15 cellular contexts compared by ENCODE assay signal in genomic region chr7:51324206-51324884, GRCh38. TPM values are rescaled to one million over a fixed set of nuclear protein-coding genes. Genes with fewer than 3 reads are reported as not detected.
DNase-seq lines count a peak whose midpoint lies in the region; ATAC-seq and TF ChIP-seq lines count a peak whose summit lies in the region.
"Had no signal": no experiment of that assay in that cellular context is flagged by ENCODE, and none has a peak within 500 bp of the region (broad histone marks: within the 10 kb centered on the region; RNA-seq: fewer than 3 reads in every experiment).

No MANE protein-coding gene starts in this region.

- no peak overlapping the region for H2AFZ ChIP-seq in GM23338

- 0 out of 2 replicates have a peak, but pooled peaks cover 3% of the 10 kb centered on the region for H3K27me3 ChIP-seq in GM23338 (ENCODE audit: insufficient read depth)
- H3K27me3 ChIP-seq: BLaER1 had no signal

- DNase-seq in GM23338 (ENCODE audit: low spot score) (no peak), NB4 (ENCODE audit: low read depth) (peak; percentile 82), cardiac fibroblast (ENCODE audit: low read depth in 2 of 2) (peak; percentile 3 to 14), myocyte (ENCODE audit: low read depth) (peak; percentile 61)
- DNase-seq in activated naive CD4-positive, alpha-beta T cell treated with anti-CD3 and anti-CD28 coated beads, Interleukin-2, amount 50 U/mL, for 16 hours, result no peak
- no peak for DNase-seq in activated naive CD8-positive, alpha-beta T cell treated with anti-CD3 and anti-CD28 coated beads, Interleukin-2, amount 50 U/mL, for 24 hours
- DNase-seq: activated CD8-positive, alpha-beta memory T cell treated with anti-CD3 and anti-CD28 coated beads, Interleukin-2, amount 50 U/mL, for 48 hours; naive B cell; NCI-H1417; small intestine; T-helper 2 cell had no signal

- H3K9me3 Mint-ChIP-seq in GM23338, result no peaks in the 10 kb centered on the region
- no peaks in the 10 kb centered on the region for H3K9me3 Mint-ChIP-seq in activated naive CD8-positive, alpha-beta T cell treated with anti-CD3 and anti-CD28 coated beads, Interleukin-2, amount 50 U/mL, for 24 hours

- H4K20me1 ChIP-seq in GM23338 (replicated peaks; ENCODE audit: insufficient read depth), result no peaks in the 10 kb centered on the region
- H4K20me1 ChIP-seq: BLaER1 had no signal

- peaks cover 68% of the 10 kb centered on the region for H3K4me1 Mint-ChIP-seq in GM23338
- no peaks in the 10 kb centered on the region for H3K4me1 Mint-ChIP-seq in activated naive CD8-positive, alpha-beta T cell treated with anti-CD3 and anti-CD28 coated beads, Interleukin-2, amount 50 U/mL, for 24 hours
- H3K4me1 Mint-ChIP-seq: naive B cell had no signal

- H3K9me2 ChIP-seq in GM23338 (ENCODE audit: insufficient read depth), result no peaks in the 10 kb centered on the region

- TF ChIP-seq POLR2A in NB4 (IDR thresholded peaks at IDR 0.05; ENCODE audit: extremely low read depth, insufficient read length), result no peak

- no peak overlapping the region for H3K27ac ChIP-seq in GM23338 (ENCODE audit: low read depth)
- H3K27ac ChIP-seq: BLaER1 had no signal

- TF ChIP-seq CTCF in GM23338 (conservative IDR thresholded peaks at IDR 0.05; ENCODE audit: low read depth in 2 of 2), result no peak
- TF ChIP-seq CTCF in NB4 (IDR thresholded peaks at IDR 0.05; ENCODE audit: low read depth, low read length), result no peak
- no peak for TF ChIP-seq CTCF in cardiac fibroblast (IDR thresholded peaks at IDR 0.05; ENCODE audit: low read depth, low read length)

- H3K27ac Mint-ChIP-seq in GM23338, result no peak overlapping the region; the same call in 1 of the 2 replicates
- H3K27ac Mint-ChIP-seq in activated naive CD8-positive, alpha-beta T cell treated with anti-CD3 and anti-CD28 coated beads, Interleukin-2, amount 50 U/mL, for 24 hours, result no peak overlapping the region
- H3K27ac Mint-ChIP-seq: naive B cell had no signal

- no peak overlapping the region for H3K4me3 Mint-ChIP-seq in GM23338
- no peak overlapping the region for H3K4me3 Mint-ChIP-seq in activated naive CD8-positive, alpha-beta T cell treated with anti-CD3 and anti-CD28 coated beads, Interleukin-2, amount 50 U/mL, for 24 hours

- H3K36me3 ChIP-seq in GM23338 (ENCODE audit: insufficient read depth), result no peaks in the 10 kb centered on the region
- H3K36me3 ChIP-seq: BLaER1 had no signal

- H3K4me2 ChIP-seq in GM23338, result peak overlapping the region; percentile 53; the same call in 1 of the 2 replicates
- H3K4me2 ChIP-seq: BLaER1 had no signal

- H3F3A ChIP-seq in GM23338 (replicated peaks; ENCODE audit: low read depth), result peaks cover 3% of the 10 kb centered on the region; the same call in 1 of the 2 replicates

- peaks cover 45% of the 10 kb centered on the region for H3K4me1 ChIP-seq in GM23338 (ENCODE audit: insufficient read depth)
- H3K4me1 ChIP-seq: BLaER1 had no signal

- H3K4me3 ChIP-seq in GM23338 (no peak overlapping the region), NB4 (ENCODE audit: low read depth, low read length) (no peak overlapping the region), cardiac fibroblast (replicated peaks in 1 of 2; ENCODE audit: low read depth in 2 of 2, low read length in 2 of 2) (no peak overlapping the region)
- H3K4me3 ChIP-seq: BLaER1 had no signal

- ATAC-seq in GM23338 (no peak), GM21360 (IDR thresholded peaks at IDR 0.05; ENCODE audit: unreplicated experiment) (no peak), GM19023 (IDR thresholded peaks at IDR 0.05; ENCODE audit: unreplicated experiment) (no peak)
- ATAC-seq in activated naive CD8-positive, alpha-beta T cell treated with anti-CD3 and anti-CD28 coated beads, Interleukin-2, amount 50 U/mL, for 24 hours, result no peak

- peaks cover 14% of the 10 kb centered on the region for H3K79me2 ChIP-seq in GM23338 (replicated peaks; ENCODE audit: insufficient read depth)

- peaks cover 25% of the 10 kb centered on the region for H3K27me3 Mint-ChIP-seq in GM23338 (ENCODE audit: insufficient read depth, low read depth, poor library complexity)
- H3K27me3 Mint-ChIP-seq in activated naive CD8-positive, alpha-beta T cell treated with anti-CD3 and anti-CD28 coated beads, Interleukin-2, amount 50 U/mL, for 24 hours, result peaks cover 3% of the 10 kb centered on the region

- H3K36me3 Mint-ChIP-seq in GM23338 (ENCODE audit: low read depth), result no peaks in the 10 kb centered on the region
- H3K36me3 Mint-ChIP-seq in activated naive CD8-positive, alpha-beta T cell treated with anti-CD3 and anti-CD28 coated beads, Interleukin-2, amount 50 U/mL, for 24 hours (ENCODE audit: low read depth), result no peaks in the 10 kb centered on the region
- H3K36me3 Mint-ChIP-seq: naive B cell had no signal

TF ChIP-seq in GM23338, 12 proteins besides CTCF, POLR2A, EP300 and RAD21 (continues in another document):
- TF ChIP-seq EZH2phosphoT487 (IDR thresholded peaks at IDR 0.05; ENCODE audit: unreplicated experiment) (no peak), JUNB (IDR thresholded peaks at IDR 0.05; ENCODE audit: unreplicated experiment) (no peak), CREB1 (CRISPR knock-in tag; IDR thresholded peaks at IDR 0.05; ENCODE audit: low read depth) (no peak), POLR2AphosphoS5 (IDR thresholded peaks at IDR 0.05; ENCODE audit: low read depth) (no peak), ZNF114 (CRISPR knock-in tag; IDR thresholded peaks at IDR 0.05) (no peak), ZNF331 (CRISPR knock-in tag; IDR thresholded peaks at IDR 0.05; ENCODE audit: low read depth) (no peak)
- TF ChIP-seq, protein P1, sequence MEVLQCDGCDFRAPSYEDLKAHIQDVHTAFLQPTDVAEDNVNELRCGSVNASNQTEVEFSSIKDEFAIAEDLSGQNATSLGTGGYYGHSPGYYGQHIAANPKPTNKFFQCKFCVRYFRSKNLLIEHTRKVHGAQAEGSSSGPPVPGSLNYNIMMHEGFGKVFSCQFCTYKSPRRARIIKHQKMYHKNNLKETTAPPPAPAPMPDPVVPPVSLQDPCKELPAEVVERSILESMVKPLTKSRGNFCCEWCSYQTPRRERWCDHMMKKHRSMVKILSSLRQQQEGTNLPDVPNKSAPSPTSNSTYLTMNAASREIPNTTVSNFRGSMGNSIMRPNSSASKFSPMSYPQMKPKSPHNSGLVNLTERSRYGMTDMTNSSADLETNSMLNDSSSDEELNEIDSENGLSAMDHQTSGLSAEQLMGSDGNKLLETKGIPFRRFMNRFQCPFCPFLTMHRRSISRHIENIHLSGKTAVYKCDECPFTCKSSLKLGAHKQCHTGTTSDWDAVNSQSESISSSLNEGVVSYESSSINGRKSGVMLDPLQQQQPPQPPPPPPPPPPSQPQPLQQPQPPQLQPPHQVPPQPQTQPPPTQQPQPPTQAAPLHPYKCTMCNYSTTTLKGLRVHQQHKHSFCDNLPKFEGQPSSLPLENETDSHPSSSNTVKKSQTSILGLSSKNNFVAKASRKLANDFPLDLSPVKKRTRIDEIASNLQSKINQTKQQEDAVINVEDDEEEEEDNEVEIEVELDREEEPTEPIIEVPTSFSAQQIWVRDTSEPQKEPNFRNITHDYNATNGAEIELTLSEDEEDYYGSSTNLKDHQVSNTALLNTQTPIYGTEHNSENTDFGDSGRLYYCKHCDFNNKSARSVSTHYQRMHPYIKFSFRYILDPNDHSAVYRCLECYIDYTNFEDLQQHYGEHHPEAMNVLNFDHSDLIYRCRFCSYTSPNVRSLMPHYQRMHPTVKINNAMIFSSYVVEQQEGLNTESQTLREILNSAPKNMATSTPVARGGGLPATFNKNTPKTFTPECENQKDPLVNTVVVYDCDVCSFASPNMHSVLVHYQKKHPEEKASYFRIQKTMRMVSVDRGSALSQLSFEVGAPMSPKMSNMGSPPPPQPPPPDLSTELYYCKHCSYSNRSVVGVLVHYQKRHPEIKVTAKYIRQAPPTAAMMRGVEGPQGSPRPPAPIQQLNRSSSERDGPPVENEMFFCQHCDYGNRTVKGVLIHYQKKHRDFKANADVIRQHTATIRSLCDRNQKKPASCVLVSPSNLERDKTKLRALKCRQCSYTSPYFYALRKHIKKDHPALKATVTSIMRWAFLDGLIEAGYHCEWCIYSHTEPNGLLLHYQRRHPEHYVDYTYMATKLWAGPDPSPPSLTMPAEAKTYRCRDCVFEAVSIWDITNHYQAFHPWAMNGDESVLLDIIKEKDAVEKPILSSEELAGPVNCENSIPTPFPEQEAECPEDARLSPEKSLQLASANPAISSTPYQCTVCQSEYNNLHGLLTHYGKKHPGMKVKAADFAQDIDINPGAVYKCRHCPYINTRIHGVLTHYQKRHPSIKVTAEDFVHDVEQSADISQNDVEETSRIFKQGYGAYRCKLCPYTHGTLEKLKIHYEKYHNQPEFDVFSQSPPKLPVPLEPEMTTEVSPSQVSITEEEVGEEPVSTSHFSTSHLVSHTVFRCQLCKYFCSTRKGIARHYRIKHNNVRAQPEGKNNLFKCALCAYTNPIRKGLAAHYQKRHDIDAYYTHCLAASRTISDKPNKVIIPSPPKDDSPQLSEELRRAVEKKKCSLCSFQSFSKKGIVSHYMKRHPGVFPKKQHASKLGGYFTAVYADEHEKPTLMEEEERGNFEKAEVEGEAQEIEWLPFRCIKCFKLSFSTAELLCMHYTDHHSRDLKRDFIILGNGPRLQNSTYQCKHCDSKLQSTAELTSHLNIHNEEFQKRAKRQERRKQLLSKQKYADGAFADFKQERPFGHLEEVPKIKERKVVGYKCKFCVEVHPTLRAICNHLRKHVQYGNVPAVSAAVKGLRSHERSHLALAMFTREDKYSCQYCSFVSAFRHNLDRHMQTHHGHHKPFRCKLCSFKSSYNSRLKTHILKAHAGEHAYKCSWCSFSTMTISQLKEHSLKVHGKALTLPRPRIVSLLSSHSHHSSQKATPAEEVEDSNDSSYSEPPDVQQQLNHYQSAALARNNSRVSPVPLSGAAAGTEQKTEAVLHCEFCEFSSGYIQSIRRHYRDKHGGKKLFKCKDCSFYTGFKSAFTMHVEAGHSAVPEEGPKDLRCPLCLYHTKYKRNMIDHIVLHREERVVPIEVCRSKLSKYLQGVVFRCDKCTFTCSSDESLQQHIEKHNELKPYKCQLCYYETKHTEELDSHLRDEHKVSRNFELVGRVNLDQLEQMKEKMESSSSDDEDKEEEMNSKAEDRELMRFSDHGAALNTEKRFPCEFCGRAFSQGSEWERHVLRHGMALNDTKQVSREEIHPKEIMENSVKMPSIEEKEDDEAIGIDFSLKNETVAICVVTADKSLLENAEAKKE (CRISPR knock-in tag; IDR thresholded peaks at IDR 0.05), result no peak

RNA-seq across cellular contexts. Expression of gene COBL, which starts 7.7 kb away (rescaled TPM):
- 40.2 and 51.9 TPM in 2 replicates for total RNA-seq in GM23338 (2014; rRNA removed; shearing (Covaris generic))
- polyA plus RNA-seq in GM23338 (2016; fragmentation: Nextera tagmentation; extraction: Ambion mirVana), result 16.1 and 18.3 TPM in 2 replicates
- total RNA-seq in myocyte, result 52.6 and 59.9 TPM in 2 replicates
- polyA plus RNA-seq in myocyte (2012), result 27.4 TPM
- polyA plus RNA-seq: endothelial cell of umbilical vein had no signal

Comparison
In these comparisons a context has a peak if more than half of its experiments do, and no peak if none do; other contexts are left out.
1. DNase-seq: peak in NB4 (single experiment), cardiac fibroblast (2 of 2) and myocyte (single experiment); none in GM23338 (single experiment), activated naive CD4-positive, alpha-beta T cell treated with anti-CD3 and anti-CD28 coated beads, Interleukin-2, amount 50 U/mL, for 16 hours (single experiment) and activated naive CD8-positive, alpha-beta T cell treated with anti-CD3 and anti-CD28 coated beads, Interleukin-2, amount 50 U/mL, for 24 hours (single experiment).